In the genomic region with DNA sequence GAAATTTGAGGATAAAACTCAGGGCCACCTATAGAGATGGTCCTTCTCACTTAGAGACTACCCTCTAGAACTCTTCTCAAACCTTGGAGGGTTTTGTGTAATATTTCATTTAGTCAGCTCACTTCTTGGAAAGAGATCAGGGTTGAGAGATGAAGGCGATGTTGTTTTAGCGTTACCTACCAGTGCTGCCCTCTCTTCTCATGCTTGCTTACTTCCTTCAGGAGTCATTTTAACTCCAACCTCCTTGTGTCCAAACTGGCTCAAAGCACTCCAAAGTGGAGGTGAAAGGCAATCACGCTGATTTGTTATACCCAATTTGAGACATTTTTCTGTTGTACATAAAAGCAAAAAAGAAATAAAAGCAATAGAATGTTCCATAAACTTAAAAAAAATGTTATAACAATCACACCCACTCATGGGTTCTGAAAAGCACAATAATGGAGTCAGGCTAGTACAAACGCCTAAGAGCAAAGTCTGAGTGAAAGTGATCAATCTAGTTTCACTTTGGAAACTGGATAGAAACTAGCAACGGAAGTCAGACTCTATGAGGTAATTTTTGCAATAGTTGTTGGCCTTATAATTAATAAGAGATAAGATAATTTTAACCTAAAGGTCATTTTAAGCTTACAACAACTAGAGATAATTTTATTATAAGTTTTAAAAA, we compare ENCODE assay signal across 10 cellular contexts.
DNase-seq lines count a peak whose midpoint lies in the region; ATAC-seq and TF ChIP-seq lines count a peak whose summit lies in the region.
"Had no signal": no experiment of that assay in that cellular context is flagged by ENCODE, and none has a peak within 500 bp of the region (broad histone marks: within the 10 kb centered on the region; RNA-seq: fewer than 3 reads in every experiment).

No MANE protein-coding gene starts in this region.

- CTCF ChIA-PET in HEK293 (lab: Yijun Ruan, JAX) = interaction anchor here (0.6 kb wide), 1 partner anchor 44 kb away, joined by 3 read pairs; no protein-coding TSS in a partner anchor
- CTCF ChIA-PET in activated CD4-positive, alpha-beta memory T cell treated with anti-CD3 and anti-CD28 coated beads, Interleukin-2, amount 10 ng/mL, durations not matched to agents 7 days and 5 days (lab: Charles Lee) = interaction anchor here (1.1 to 1.9 kb wide), 3 partner anchors 11 to 127 kb away, joined by 3 to 10 read pairs (median 3); no protein-coding TSS in a partner anchor

- ATAC-seq in mucosa of descending colon (peak; percentile 96), sciatic nerve (no peak), HG03045 (IDR thresholded peaks at IDR 0.05; ENCODE audit: unreplicated experiment) (no peak)

- POLR2A ChIA-PET in HEK293 (lab: Yijun Ruan, JAX) = no interaction called here
- POLR2A ChIA-PET in activated CD4-positive, alpha-beta memory T cell treated with anti-CD3 and anti-CD28 coated beads, Interleukin-2, amount 10 ng/mL, durations not matched to agents 7 days and 5 days (lab: Charles Lee) = interaction anchor here (1.0 to 1.2 kb wide), 2 partner anchors 9 to 15 kb away, joined by 3 to 5 read pairs; no protein-coding TSS in a partner anchor

- H3K9me3 Mint-ChIP-seq in activated CD4-positive, alpha-beta memory T cell treated with anti-CD3 and anti-CD28 coated beads, Interleukin-2, amount 10 ng/mL, durations not matched to agents 7 days and 5 days = no peaks in the 10 kb centered on the region

- TF ChIP-seq CTCF in HEK293 (tag by site-specific recombination; IDR thresholded peaks at IDR 0.05) (no peak), mucosa of descending colon (IDR thresholded peaks at IDR 0.05) (no peak)

- H3K9me3 ChIP-seq in HEK293 (ENCODE audit: control insufficient read depth, insufficient read depth, low read depth, low read length) (no peaks in the 10 kb centered on the region), mucosa of descending colon (no peaks in the 10 kb centered on the region)

- peak overlapping the region; percentile 57 for H3K27ac Mint-ChIP-seq in activated CD4-positive, alpha-beta memory T cell treated with anti-CD3 and anti-CD28 coated beads, Interleukin-2, amount 10 ng/mL, durations not matched to agents 7 days and 5 days

- H3K4me1 ChIP-seq in HEK293 (ENCODE audit: control insufficient read depth, insufficient read depth, low read length) (peaks cover 9% of the 10 kb centered on the region; the same call in 1 of the 2 replicates), mucosa of descending colon (ENCODE audit: low read depth) (peaks cover 10% of the 10 kb centered on the region)

- intact Hi-C loops in mucosa of descending colon (cut with DNase I, micrococcal nuclease) (no loop called here), posterior cingulate gyrus (cut with DNase I) (no loop called here), sciatic nerve (cut with DNase I) (no loop called here)

- no peak for DNase-seq in activated CD4-positive, alpha-beta memory T cell treated with anti-CD3 and anti-CD28 coated beads, Interleukin-2, amount 10 ng/mL, durations not matched to agents 7 days and 5 days
- DNase-seq in mucosa of descending colon (no peak), posterior cingulate gyrus (no peak), SHP77 (lab: John Stamatoyannopoulos, UW) (no peak), sciatic nerve (ENCODE audit: low spot score) (no peak)
- DNase-seq: NCI-H1436, retina had no signal

- peaks cover 28% of the 10 kb centered on the region for H3K4me1 Mint-ChIP-seq in activated CD4-positive, alpha-beta memory T cell treated with anti-CD3 and anti-CD28 coated beads, Interleukin-2, amount 10 ng/mL, durations not matched to agents 7 days and 5 days

- H3K27me3 Mint-ChIP-seq in activated CD4-positive, alpha-beta memory T cell treated with anti-CD3 and anti-CD28 coated beads, Interleukin-2, amount 10 ng/mL, durations not matched to agents 7 days and 5 days = no peaks in the 10 kb centered on the region

- H3K4me3 Mint-ChIP-seq in activated CD4-positive, alpha-beta memory T cell treated with anti-CD3 and anti-CD28 coated beads, Interleukin-2, amount 10 ng/mL, durations not matched to agents 7 days and 5 days = peak overlapping the region; percentile 47

- H3K36me3 Mint-ChIP-seq in activated CD4-positive, alpha-beta memory T cell treated with anti-CD3 and anti-CD28 coated beads, Interleukin-2, amount 10 ng/mL, durations not matched to agents 7 days and 5 days (ENCODE audit: low read depth) = peaks cover 18% of the 10 kb centered on the region

- H3K27ac ChIP-seq in HEK293 (ENCODE audit: extremely low read depth, low read depth, low read length) = no peak overlapping the region

- H3K4me3 ChIP-seq in GM08714 (ENCODE audit: low read length) (peak overlapping the region; percentile 26; the same call in 1 of the 2 replicates), HEK293 (ENCODE audit: low read depth, low read length) (no peak overlapping the region), mucosa of descending colon (no peak overlapping the region)

- H3K36me3 ChIP-seq in HEK293 (ENCODE audit: control insufficient read depth in 2 of 2, insufficient read depth in 1 of 2, low read length in 2 of 2) (peaks cover 0 to 4% of the 10 kb centered on the region in 2 experiments; a peak in 1 of 3 replicates), mucosa of descending colon (ENCODE audit: low read depth) (no peaks in the 10 kb centered on the region)

TF ChIP-seq in HEK293, 187 proteins besides CTCF, POLR2A, EP300 and RAD21:
- TF ChIP-seq ZFHX2 (tag by site-specific recombination; conservative IDR thresholded peaks at IDR 0.05) (no peak), ZNF146 (tag by site-specific recombination; IDR thresholded peaks at IDR 0.05) (no peak), PRDM6 (tag by site-specific recombination; IDR thresholded peaks at IDR 0.05) (0 out of 2 replicates have a peak, but pooled peaks have one; percentile 16), BCL11A (tag by site-specific recombination; IDR thresholded peaks at IDR 0.05; ENCODE audit: low read depth) (no peak)
